In the genomic region with DNA sequence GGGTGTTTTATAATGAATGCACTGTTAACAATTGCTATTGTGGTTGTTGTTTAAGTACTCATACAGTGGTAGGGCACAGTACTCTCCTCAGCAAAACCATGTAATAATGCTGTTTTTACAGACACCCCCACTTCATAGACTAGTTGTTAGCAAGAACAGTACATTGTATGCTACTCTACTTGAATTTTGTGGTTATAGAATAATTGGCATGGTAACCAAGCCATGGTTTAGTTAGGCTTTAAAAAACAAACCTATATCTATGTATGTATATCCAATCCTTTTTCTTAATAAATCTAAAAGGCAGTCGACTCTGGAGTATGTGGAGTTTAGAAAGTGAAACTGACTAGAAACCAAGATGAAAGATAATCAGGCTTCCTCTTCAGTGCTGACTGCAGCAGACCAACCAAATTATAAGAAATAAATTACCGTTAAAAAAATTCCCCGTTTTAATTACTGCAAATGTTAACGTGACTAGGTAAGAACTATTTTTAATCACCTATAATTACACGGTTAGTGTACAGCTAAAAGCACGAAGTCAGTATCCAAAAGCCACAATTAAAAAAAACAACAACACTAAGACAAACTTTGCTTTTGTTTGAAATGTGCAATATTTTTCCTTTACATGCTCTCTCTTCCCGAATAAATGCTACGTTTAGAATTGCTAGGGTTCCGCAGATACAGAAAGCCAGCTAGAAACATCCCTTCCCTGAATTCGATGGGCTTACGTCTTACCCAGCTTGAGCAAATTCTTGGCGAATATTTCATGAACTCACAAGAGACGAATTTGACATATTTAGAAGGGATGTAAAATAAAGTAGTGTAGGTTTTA, we compare ENCODE assay signal across 8 cellular contexts.
DNase-seq lines count a peak whose midpoint lies in the region; ATAC-seq, FAIRE-seq and TF ChIP-seq lines count a peak whose summit lies in the region.

No MANE protein-coding gene starts in this region.

- DNase-seq in heart left ventricle (no peak), Right ventricle myocardium inferior (ENCODE audit: missing footprints) (no peak), astrocyte of the hippocampus (ENCODE audit: low read depth, low spot score) (peak; percentile 42), keratinocyte (ENCODE audit: low read depth, low spot score) (no peak), DMS114 treated with DMSO at 0.1 percent for 48 hours (lab: John Stamatoyannopoulos, UW; ENCODE audit: unreplicated experiment) (no peak), NCI-H146 (lab: John Stamatoyannopoulos, UW) (no peak)
- no peak for DNase-seq in stimulated activated effector memory CD8-positive, alpha-beta T cell treated with anti-CD3 and anti-CD28 coated beads, Interleukin-12 subunit alpha, Interleukin-12 subunit beta, amount 100 ng/mL, for 72 hours (ENCODE audit: low spot score in 2 of 2)

- H3K36me3 ChIP-seq in heart left ventricle (no peaks in the 10 kb centered on the region), Loucy (ENCODE audit: insufficient read depth, low read length) (no peaks in the 10 kb centered on the region), keratinocyte (ENCODE audit: control insufficient read depth in 2 of 2, extremely low read depth in 1 of 2, insufficient read depth in 2 of 2, low read length in 2 of 2) (no peaks in the 10 kb centered on the region)

- H3K4me2 ChIP-seq in Loucy (ENCODE audit: low read depth, low read length, poor library complexity, severe bottlenecking) (peak overlapping the region; percentile 81), keratinocyte (ENCODE audit: control insufficient read depth, extremely low read depth, insufficient read depth, low read depth, low read length) (peak overlapping the region; percentile 72)

- no peaks in the 10 kb centered on the region for H3K9me2 ChIP-seq in Loucy (replicated peaks; ENCODE audit: low read depth, low read length)

- dilution Hi-C loops in keratinocyte (cut with MboI; ENCODE audit: extremely low pct_ligation_motif_present, low sequenced_read_pairs): no loop called here

- no peak for TF ChIP-seq POLR2A in heart left ventricle (IDR thresholded peaks at IDR 0.05)

- TF ChIP-seq CTCF in heart left ventricle (IDR thresholded peaks at IDR 0.05): no peak
- no peak for TF ChIP-seq CTCF in Loucy (conservative IDR thresholded peaks at IDR 0.05; ENCODE audit: low read length)
- TF ChIP-seq CTCF in keratinocyte (optimal IDR thresholded peaks at IDR 0.05 in 1 of 3, IDR thresholded peaks at IDR 0.05 in 1 of 3, conservative IDR thresholded peaks at IDR 0.05 in 1 of 3; ENCODE audit: extremely low read depth in 1 of 3, insufficient read depth in 2 of 3, low read length in 3 of 3): no peak

- no peaks in the 10 kb centered on the region for H3K36me3 Mint-ChIP-seq in stimulated activated effector memory CD8-positive, alpha-beta T cell treated with anti-CD3 and anti-CD28 coated beads, Interleukin-12 subunit alpha, Interleukin-12 subunit beta, amount 100 ng/mL, for 72 hours

- FAIRE-seq in keratinocyte (lab: Jason Lieb, UNC): peak; percentile 71

- H3K9me3 Mint-ChIP-seq in stimulated activated effector memory CD8-positive, alpha-beta T cell treated with anti-CD3 and anti-CD28 coated beads, Interleukin-12 subunit alpha, Interleukin-12 subunit beta, amount 100 ng/mL, for 72 hours: no peaks in the 10 kb centered on the region

- H3K9me3 ChIP-seq in heart left ventricle (no peaks in the 10 kb centered on the region), Loucy (ENCODE audit: insufficient read depth, low read depth, low read length) (no peaks in the 10 kb centered on the region), keratinocyte (ENCODE audit: control insufficient read depth, low read depth, low read length) (no peaks in the 10 kb centered on the region)

- peak overlapping the region; percentile 74 for H3K4me3 Mint-ChIP-seq in stimulated activated effector memory CD8-positive, alpha-beta T cell treated with anti-CD3 and anti-CD28 coated beads, Interleukin-12 subunit alpha, Interleukin-12 subunit beta, amount 100 ng/mL, for 72 hours

- H3K4me3 ChIP-seq in heart left ventricle: peak overlapping the region; percentile 34 to 94 (median 77)
- peak overlapping the region; percentile 80 for H3K4me3 ChIP-seq in Loucy (ENCODE audit: low read length, poor library complexity, severe bottlenecking)
- H3K4me3 ChIP-seq in keratinocyte (ENCODE audit: control insufficient read depth in 2 of 3, extremely low read depth in 1 of 3, insufficient read depth in 2 of 3, low read depth in 1 of 3, low read length in 3 of 3): peak overlapping the region; percentile 48 to 64 (median 57)

- H3K27me3 ChIP-seq in heart left ventricle: no peaks in the 10 kb centered on the region
- no peaks in the 10 kb centered on the region for H3K27me3 ChIP-seq in Loucy (ENCODE audit: insufficient read depth, low read length, poor library complexity, severe bottlenecking)
- H3K27me3 ChIP-seq in keratinocyte (ENCODE audit: control insufficient read depth, extremely low read depth, insufficient read depth, low read length): no peaks in the 10 kb centered on the region

- H3K9me1 ChIP-seq in keratinocyte (ENCODE audit: control insufficient read depth, extremely low read depth, insufficient read depth, low read length): no peaks in the 10 kb centered on the region

- H4K20me1 ChIP-seq in Loucy (ENCODE audit: insufficient read depth, low read length, poor library complexity, severe bottlenecking) (no peaks in the 10 kb centered on the region), keratinocyte (ENCODE audit: control insufficient read depth, extremely low read depth, insufficient read depth, low read length) (no peaks in the 10 kb centered on the region)

- peak in 1 of 4 donors; percentile 27 for ATAC-seq in heart left ventricle
- no peak for ATAC-seq in Right ventricle myocardium inferior
- peak; percentile 57 for ATAC-seq in stimulated activated effector memory CD8-positive, alpha-beta T cell treated with anti-CD3 and anti-CD28 coated beads, Interleukin-12 subunit alpha, Interleukin-12 subunit beta, amount 100 ng/mL, for 72 hours

- peak overlapping the region; percentile 79 for H3K9ac ChIP-seq in Loucy (ENCODE audit: low read depth, low read length, poor library complexity, severe bottlenecking)
- peak overlapping the region; percentile 83 for H3K9ac ChIP-seq in keratinocyte (ENCODE audit: control insufficient read depth, extremely low read depth, insufficient read depth, low read length)

- peak overlapping the region; percentile 91 to 100 (median 98) for H3K27ac ChIP-seq in heart left ventricle
- peak overlapping the region; percentile 76 for H3K27ac ChIP-seq in keratinocyte (ENCODE audit: control insufficient read depth, insufficient read depth, low read length)

- intact Hi-C loops in heart left ventricle (cut with DNase I) (loop anchor here (1.0 to 10.0 kb wide), 9 partner anchors 16 to 122 kb away; a partner anchor contains a TSS), Right ventricle myocardium inferior (cut with DNase I) (loop anchor here (1.0 to 5.0 kb wide), 2 partner anchors 16 to 65 kb away; no protein-coding TSS in a partner anchor)

- H3F3A ChIP-seq in Loucy (ENCODE audit: low read depth): no peaks in the 10 kb centered on the region

- H3K27ac Mint-ChIP-seq in stimulated activated effector memory CD8-positive, alpha-beta T cell treated with anti-CD3 and anti-CD28 coated beads, Interleukin-12 subunit alpha, Interleukin-12 subunit beta, amount 100 ng/mL, for 72 hours: peak overlapping the region; percentile 82

- peak overlapping the region; percentile 74 for H2AFZ ChIP-seq in Loucy (ENCODE audit: low read length)
- H2AFZ ChIP-seq in keratinocyte (ENCODE audit: control insufficient read depth, low read length): peak overlapping the region; percentile 60

- H3K4me1 Mint-ChIP-seq in stimulated activated effector memory CD8-positive, alpha-beta T cell treated with anti-CD3 and anti-CD28 coated beads, Interleukin-12 subunit alpha, Interleukin-12 subunit beta, amount 100 ng/mL, for 72 hours: peaks cover 17% of the 10 kb centered on the region

- 1% methylated on average over 13 of the region's 13 CpGs for WGBS in heart left ventricle, 4 donors

- H3K4me1 ChIP-seq in heart left ventricle (peaks cover 0 to 43% (median 21%) of the 10 kb centered on the region in 12 donors), Loucy (ENCODE audit: insufficient read depth, low read length, poor library complexity, severe bottlenecking) (peaks cover 23% of the 10 kb centered on the region), keratinocyte (ENCODE audit: control insufficient read depth, extremely low read depth, insufficient read depth, low read length) (peaks cover 34% of the 10 kb centered on the region)

- H3K79me2 ChIP-seq in Loucy (ENCODE audit: insufficient read depth, low read length): no peaks in the 10 kb centered on the region
- no peaks in the 10 kb centered on the region for H3K79me2 ChIP-seq in keratinocyte (ENCODE audit: control insufficient read depth, insufficient read depth, low read length)
